ENCODE assay signal across 19 cellular contexts in genomic region chr5:160555836-160556660, GRCh38.
DNase-seq lines count a peak whose midpoint lies in the region; ATAC-seq and TF ChIP-seq lines count a peak whose summit lies in the region.
"Had no signal": no experiment of that assay in that cellular context is flagged by ENCODE, and none has a peak within 500 bp of the region (broad histone marks: within the 10 kb centered on the region; RNA-seq: fewer than 3 reads in every experiment).

No MANE protein-coding gene starts in this region.

- ATAC-seq in activated naive CD4-positive, alpha-beta T cell treated with anti-CD3 and anti-CD28 coated beads, Interleukin-2, amount 50 U/mL, for 72 hours = no peak
- no peak for ATAC-seq in GM19395 (IDR thresholded peaks at IDR 0.05; ENCODE audit: unreplicated experiment)
- ATAC-seq: naive thymus-derived CD8-positive, alpha-beta T cell; Right ventricle myocardium inferior had no signal

- no peak for TF ChIP-seq CTCF in AG10803 (conservative IDR thresholded peaks at IDR 0.05; ENCODE audit: low read length)

- no peak overlapping the region for H3K4me3 ChIP-seq in AG10803 (ENCODE audit: low read length)
- H3K4me3 ChIP-seq: lung, MG63 had no signal

- DNase-seq in AG10803 (ENCODE audit: low read depth) (peak; percentile 71), HT-29 (ENCODE audit: low spot score) (peak; percentile 3), RPMI7951 (ENCODE audit: low read depth) (peak; percentile 58), left kidney (ENCODE audit: low read depth, low spot score) (peak; percentile 19), D341Med (ENCODE audit: low spot score) (no peak)
- no peak for DNase-seq in activated CD4-positive, alpha-beta T cell treated with anti-CD3 and anti-CD28 coated beads, Interleukin-2, amount 50 U/mL, for 1 hour
- no peak for DNase-seq in activated naive CD4-positive, alpha-beta T cell treated with anti-CD3 and anti-CD28 coated beads, Interleukin-2, amount 50 U/mL, for 72 hours (ENCODE audit: low spot score in 2 of 2)
- DNase-seq: activated CD4-positive, alpha-beta T cell treated with anti-CD3 and anti-CD28 coated beads for 1 hour; activated gamma-delta T cell; anterior cingulate cortex; GDM1; H7; MG63; naive thymus-derived CD8-positive, alpha-beta T cell; NCI-H2171; T-helper 2 cell had no signal

- H3K27ac Mint-ChIP-seq in activated naive CD4-positive, alpha-beta T cell treated with anti-CD3 and anti-CD28 coated beads, Interleukin-2, amount 50 U/mL, for 72 hours = no peak overlapping the region
- H3K27ac Mint-ChIP-seq: naive thymus-derived CD8-positive, alpha-beta T cell had no signal

- H3K36me3 Mint-ChIP-seq in activated naive CD4-positive, alpha-beta T cell treated with anti-CD3 and anti-CD28 coated beads, Interleukin-2, amount 50 U/mL, for 72 hours = no peaks in the 10 kb centered on the region
- H3K36me3 Mint-ChIP-seq: naive thymus-derived CD8-positive, alpha-beta T cell had no signal

- no peaks in the 10 kb centered on the region for H3K9me3 Mint-ChIP-seq in activated naive CD4-positive, alpha-beta T cell treated with anti-CD3 and anti-CD28 coated beads, Interleukin-2, amount 50 U/mL, for 72 hours
- H3K9me3 Mint-ChIP-seq: naive thymus-derived CD8-positive, alpha-beta T cell had no signal

Comparison
In these comparisons a context has a peak if more than half of its experiments do, and no peak if none do; other contexts are left out.
1. DNase-seq: peak in AG10803 (single experiment), HT-29 (single experiment), RPMI7951 (single experiment) and left kidney (single experiment); none in activated CD4-positive, alpha-beta T cell treated with anti-CD3 and anti-CD28 coated beads, Interleukin-2, amount 50 U/mL, for 1 hour (single experiment), D341Med (single experiment) and activated naive CD4-positive, alpha-beta T cell treated with anti-CD3 and anti-CD28 coated beads, Interleukin-2, amount 50 U/mL, for 72 hours (0 of 2).